31 cellular contexts compared by ENCODE assay signal in the genomic region with DNA sequence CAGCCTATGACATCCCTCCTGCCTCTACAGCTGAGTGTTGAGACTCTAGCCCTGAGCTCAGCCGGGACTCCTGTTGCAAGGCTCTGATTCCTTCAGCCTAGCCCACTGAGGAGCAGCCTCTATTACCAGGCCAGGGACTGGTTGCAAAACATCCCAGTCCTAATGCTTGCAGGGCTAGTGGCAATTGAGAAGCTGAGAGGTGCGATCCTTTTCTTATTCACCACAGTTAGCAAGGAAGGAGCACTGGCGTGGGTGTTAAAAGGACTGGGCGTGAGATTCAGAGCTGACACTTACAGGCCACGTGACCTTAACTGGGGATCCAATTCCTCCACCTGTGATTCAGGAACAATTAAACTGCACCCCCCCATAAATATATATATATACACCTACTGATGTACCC.
"Had no signal": no experiment of that assay in that cellular context is flagged by ENCODE, and none has a peak within 500 bp of the region (broad histone marks: within the 10 kb centered on the region; RNA-seq: fewer than 3 reads in every experiment).

No MANE protein-coding gene starts in this region.

- H3K27ac Mint-ChIP-seq: activated CD4-positive, alpha-beta memory T cell treated with anti-CD3 and anti-CD28 coated beads for 36 hours; activated CD4-positive, alpha-beta T cell treated with anti-CD3 and anti-CD28 coated beads for 36 hours; activated CD4-positive, alpha-beta T cell treated with anti-CD3 and anti-CD28 coated beads, Interleukin-2, amount 10 ng/mL, durations not matched to agents 24 days and 14 days; activated CD8-positive, alpha-beta memory T cell treated with anti-CD3 and anti-CD28 coated beads, Interleukin-2, amount 10 ng/mL, durations not matched to agents 7 days and 5 days; activated CD8-positive, alpha-beta T cell treated with anti-CD3 and anti-CD28 coated beads, Interleukin-2, amount 10 ng/mL, durations not matched to agents 7 days and 5 days; activated naive CD4-positive, alpha-beta T cell treated with anti-CD3 and anti-CD28 coated beads, Interleukin-2, amount 10 ng/mL, durations not matched to agents 7 days and 5 days; activated naive CD4-positive, alpha-beta T cell treated with anti-CD3 and anti-CD28 coated beads, Interleukin-2, amount 50 U/mL, for 72 hours; activated naive CD8-positive, alpha-beta T cell treated with anti-CD3 and anti-CD28 coated beads, Interleukin-2, amount 10 ng/mL, durations not matched to agents 7 days and 5 days; activated T-helper 1 cell treated with anti-CD3 and anti-CD28 coated beads, Interleukin-12 subunit alpha, Interleukin-12 subunit beta, Interleukin-2, Interleukin-4 antibody, amounts not matched to agents 30 ng/mL and 10 ng/mL and 1 ng/mL, durations not matched to agents 14 hours and 24 hours and 36 hours; activated T-helper 2 cell treated with anti-CD3 and anti-CD28 coated beads, Interferon-gamma antibody, Interleukin-2, Interleukin-4, amounts not matched to agents 10 μg/mL and 5 μg/mL and 100 μg/mL, durations not matched to agents 14 hours and 24 hours and 36 hours had no signal

- H3K27ac ChIP-seq: breast epithelium, cardiac muscle cell, colonic mucosa, foreskin keratinocyte, gastrocnemius medialis, heart left ventricle had no signal

- H3K36me3 Mint-ChIP-seq: activated CD4-positive, alpha-beta memory T cell treated with anti-CD3 and anti-CD28 coated beads for 36 hours; activated CD8-positive, alpha-beta memory T cell treated with anti-CD3 and anti-CD28 coated beads, Interleukin-2, amount 10 ng/mL, durations not matched to agents 7 days and 5 days; activated naive CD4-positive, alpha-beta T cell treated with anti-CD3 and anti-CD28 coated beads, Interleukin-2, amount 10 ng/mL, durations not matched to agents 7 days and 5 days; activated naive CD4-positive, alpha-beta T cell treated with anti-CD3 and anti-CD28 coated beads, Interleukin-2, amount 50 U/mL, for 72 hours had no signal

- H3K36me3 ChIP-seq: breast epithelium, cardiac muscle cell, colonic mucosa, gastrocnemius medialis had no signal

- H3K4me1 Mint-ChIP-seq: activated CD4-positive, alpha-beta T cell treated with anti-CD3 and anti-CD28 coated beads for 36 hours; activated CD4-positive, alpha-beta T cell treated with anti-CD3 and anti-CD28 coated beads, Interleukin-2, amount 10 ng/mL, durations not matched to agents 24 days and 14 days; activated naive CD4-positive, alpha-beta T cell treated with anti-CD3 and anti-CD28 coated beads, Interleukin-2, amount 10 ng/mL, durations not matched to agents 7 days and 5 days; activated naive CD8-positive, alpha-beta T cell treated with anti-CD3 and anti-CD28 coated beads, Interleukin-2, amount 10 ng/mL, durations not matched to agents 7 days and 5 days; brain had no signal

- H3K9me3 Mint-ChIP-seq: activated CD4-positive, alpha-beta memory T cell treated with anti-CD3 and anti-CD28 coated beads for 36 hours; activated CD4-positive, alpha-beta T cell treated with anti-CD3 and anti-CD28 coated beads, Interleukin-2, amount 10 ng/mL, durations not matched to agents 24 days and 14 days; activated naive CD4-positive, alpha-beta T cell treated with anti-CD3 and anti-CD28 coated beads, Interleukin-2, amount 10 ng/mL, durations not matched to agents 7 days and 5 days; activated naive CD4-positive, alpha-beta T cell treated with anti-CD3 and anti-CD28 coated beads, Interleukin-2, amount 50 U/mL, for 72 hours; activated naive CD8-positive, alpha-beta T cell treated with anti-CD3 and anti-CD28 coated beads, Interleukin-2, amount 10 ng/mL, durations not matched to agents 7 days and 5 days; activated T-helper 1 cell treated with anti-CD3 and anti-CD28 coated beads, Interleukin-12 subunit alpha, Interleukin-12 subunit beta, Interleukin-2, Interleukin-4 antibody, amounts not matched to agents 30 ng/mL and 10 ng/mL and 1 ng/mL, durations not matched to agents 14 hours and 24 hours and 36 hours; activated T-helper 2 cell treated with anti-CD3 and anti-CD28 coated beads, Interferon-gamma antibody, Interleukin-2, Interleukin-4, amounts not matched to agents 10 μg/mL and 5 μg/mL and 100 μg/mL, durations not matched to agents 14 hours and 24 hours and 36 hours; brain had no signal

- DNase-seq: activated CD4-positive, alpha-beta memory T cell treated with anti-CD3 and anti-CD28 coated beads for 36 hours; activated CD4-positive, alpha-beta T cell treated with anti-CD3 and anti-CD28 coated beads for 36 hours; activated CD4-positive, alpha-beta T cell treated with anti-CD3 and anti-CD28 coated beads, Interleukin-2, amount 10 ng/mL, durations not matched to agents 24 days and 14 days; activated CD4-positive, CD25-positive, alpha-beta regulatory T cell; activated CD4-positive, CD25-positive, alpha-beta regulatory T cell treated with anti-CD3 and anti-CD28 coated beads, Interleukin-2, amount 50 U/mL, for 72 hours; activated CD8-positive, alpha-beta memory T cell treated with anti-CD3 and anti-CD28 coated beads, Interleukin-2, amount 10 ng/mL, durations not matched to agents 7 days and 5 days; activated CD8-positive, alpha-beta memory T cell treated with anti-CD3 and anti-CD28 coated beads, Interleukin-2, amount 50 U/mL, for 4 hours; activated CD8-positive, alpha-beta T cell treated with anti-CD3 and anti-CD28 coated beads, Interleukin-2, amount 10 ng/mL, durations not matched to agents 7 days and 5 days; activated gamma-delta T cell; activated naive CD4-positive, alpha-beta T cell; activated naive CD4-positive, alpha-beta T cell treated with anti-CD3 and anti-CD28 coated beads, Interleukin-2, amount 10 ng/mL, durations not matched to agents 7 days and 5 days; activated naive CD8-positive, alpha-beta T cell treated with anti-CD3 and anti-CD28 coated beads, Interleukin-2, amount 10 ng/mL, durations not matched to agents 7 days and 5 days; activated T-cell treated with anti-CD3 and anti-CD28 coated beads, Interleukin-2, amount 50 U/mL, for 1 hour; activated T-cell treated with anti-CD3 and anti-CD28 coated beads, Interleukin-2, amount 50 U/mL, for 48 hours; central memory CD4-positive, alpha-beta T cell; cerebellar nuclear complex; colonic mucosa; effector CD8-positive, alpha-beta T cell; foreskin keratinocyte; gastrocnemius medialis; glutamatergic neuron; heart left ventricle; T-helper 2 cell had no signal

- H3K4me3 ChIP-seq: ascending aorta, breast epithelium, cardiac muscle cell, colonic mucosa, gastrocnemius medialis, heart left ventricle had no signal

- H3K27me3 ChIP-seq: ascending aorta, breast epithelium, cardiac muscle cell, colonic mucosa, foreskin keratinocyte, gastrocnemius medialis, heart left ventricle had no signal

- H3K4me1 ChIP-seq: colonic mucosa had no signal

- H3K27me3 Mint-ChIP-seq: brain had no signal

- H3K9me3 ChIP-seq: ascending aorta, breast epithelium, colonic mucosa, gastrocnemius medialis, heart left ventricle had no signal

- H3K4me3 Mint-ChIP-seq: activated CD4-positive, alpha-beta memory T cell treated with anti-CD3 and anti-CD28 coated beads for 36 hours; activated CD4-positive, alpha-beta T cell treated with anti-CD3 and anti-CD28 coated beads for 36 hours; activated CD4-positive, alpha-beta T cell treated with anti-CD3 and anti-CD28 coated beads, Interleukin-2, amount 10 ng/mL, durations not matched to agents 24 days and 14 days; activated CD8-positive, alpha-beta memory T cell treated with anti-CD3 and anti-CD28 coated beads, Interleukin-2, amount 10 ng/mL, durations not matched to agents 7 days and 5 days; activated CD8-positive, alpha-beta T cell treated with anti-CD3 and anti-CD28 coated beads, Interleukin-2, amount 10 ng/mL, durations not matched to agents 7 days and 5 days; activated naive CD4-positive, alpha-beta T cell treated with anti-CD3 and anti-CD28 coated beads, Interleukin-2, amount 10 ng/mL, durations not matched to agents 7 days and 5 days; activated naive CD8-positive, alpha-beta T cell treated with anti-CD3 and anti-CD28 coated beads, Interleukin-2, amount 10 ng/mL, durations not matched to agents 7 days and 5 days; activated T-helper 1 cell treated with anti-CD3 and anti-CD28 coated beads, Interleukin-12 subunit alpha, Interleukin-12 subunit beta, Interleukin-2, Interleukin-4 antibody, amounts not matched to agents 30 ng/mL and 10 ng/mL and 1 ng/mL, durations not matched to agents 14 hours and 24 hours and 36 hours; brain had no signal

- ATAC-seq: activated CD4-positive, alpha-beta T cell treated with anti-CD3 and anti-CD28 coated beads for 36 hours; activated CD8-positive, alpha-beta memory T cell treated with anti-CD3 and anti-CD28 coated beads, Interleukin-2, amount 10 ng/mL, durations not matched to agents 7 days and 5 days; activated CD8-positive, alpha-beta T cell treated with anti-CD3 and anti-CD28 coated beads, Interleukin-2, amount 10 ng/mL, durations not matched to agents 7 days and 5 days; activated naive CD4-positive, alpha-beta T cell treated with anti-CD3 and anti-CD28 coated beads, Interleukin-2, amount 50 U/mL, for 72 hours; esophagus mucosa; foreskin keratinocyte; gastrocnemius medialis; heart left ventricle had no signal
